Comparison of ENCODE assay signal across 15 cellular contexts in the genomic region with DNA sequence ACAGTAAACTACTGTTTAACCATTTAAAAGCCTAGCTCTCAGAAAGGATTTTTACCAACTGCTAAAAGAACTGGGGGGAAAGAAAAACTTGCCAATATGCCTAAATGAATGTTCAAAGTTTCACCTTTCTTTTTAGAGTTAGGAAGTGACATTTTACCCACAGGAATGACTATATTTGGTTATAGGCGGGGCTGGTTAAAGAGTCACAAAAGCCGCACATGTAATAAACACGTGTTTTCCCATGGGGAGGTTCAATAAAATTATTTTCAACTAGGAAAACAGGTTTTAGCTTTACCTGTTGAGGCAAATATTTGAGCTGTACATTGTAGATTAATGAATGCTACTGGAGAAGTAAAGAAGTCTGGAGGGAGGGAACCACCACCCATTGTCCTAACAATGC.
DNase-seq lines count a peak whose midpoint lies in the region; ATAC-seq and TF ChIP-seq lines count a peak whose summit lies in the region.
"Had no signal": no experiment of that assay in that cellular context is flagged by ENCODE, and none has a peak within 500 bp of the region (broad histone marks: within the 10 kb centered on the region; RNA-seq: fewer than 3 reads in every experiment).

No MANE protein-coding gene starts in this region.

- H3K4me1 ChIP-seq in mucosa of rectum (ENCODE audit: control insufficient read depth in 2 of 2, insufficient read depth in 2 of 2, low read length in 2 of 2) = peaks cover 7 to 9% of the 10 kb centered on the region in 2 donors

- H3K27ac ChIP-seq in VCaP (peak overlapping the region; percentile 83), mucosa of rectum (ENCODE audit: low read depth in 2 of 2, low read length in 2 of 2) (peak overlapping the region; percentile 57 to 71)
- H3K27ac ChIP-seq: BLaER1, gastroesophageal sphincter had no signal

- POLR2A ChIA-PET in HEK293T (lab: Yijun Ruan, JAX) = interaction anchor here (0.9 to 1.5 kb wide), 2 partner anchors 41 to 70 kb away, joined by 3 to 4 read pairs; a partner anchor contains a TSS

- ATAC-seq in HG03039 (IDR thresholded peaks at IDR 0.05; ENCODE audit: unreplicated experiment) (peak; percentile 54), HG02970 (IDR thresholded peaks at IDR 0.05; ENCODE audit: low FRiP score, unreplicated experiment) (no peak)
- ATAC-seq: gastroesophageal sphincter, left lobe of liver had no signal

- H3K27me3 ChIP-seq in mucosa of rectum (ENCODE audit: control insufficient read depth in 2 of 2, insufficient read depth in 2 of 2, low read length in 2 of 2) = no peaks in the 10 kb centered on the region
- H3K27me3 ChIP-seq: BLaER1, gastroesophageal sphincter had no signal

- TF ChIP-seq CTCF in GM10266 (IDR thresholded peaks at IDR 0.05; ENCODE audit: control insufficient read depth, insufficient read depth, low read depth, missing control alignments) = no peak
- no peak for TF ChIP-seq CTCF in VCaP (conservative IDR thresholded peaks at IDR 0.05)

- H3K36me3 ChIP-seq in mucosa of rectum (ENCODE audit: control insufficient read depth in 2 of 2, insufficient read depth in 2 of 2, low read length in 2 of 2) = peaks cover 13 to 17% of the 10 kb centered on the region in 2 donors

- CTCF ChIA-PET in HEK293T (lab: Yijun Ruan, JAX) = no interaction called here

- H3K9me3 ChIP-seq in mucosa of rectum (ENCODE audit: control insufficient read depth in 2 of 2, low read length in 2 of 2) = no peaks in the 10 kb centered on the region
- H3K9me3 ChIP-seq: gastroesophageal sphincter had no signal

- no peak overlapping the region for H3K9ac ChIP-seq in mucosa of rectum (ENCODE audit: low read depth in 1 of 2, low read length in 2 of 2)
- H3K9ac ChIP-seq: BLaER1 had no signal

- peak overlapping the region; percentile 61 to 64 for H3K4me3 ChIP-seq in mucosa of rectum (ENCODE audit: low read length in 2 of 2)
- H3K4me3 ChIP-seq: BLaER1, gastroesophageal sphincter had no signal

- DNase-seq in GM10266 (ENCODE audit: extremely low spot score) (peak; percentile 20), NCI-H524 treated with DMSO at 0.1 percent for 48 hours (lab: John Stamatoyannopoulos, UW) (no peak), HEK293T (ENCODE audit: extremely low spot score) (no peak)
- DNase-seq in activated naive CD4-positive, alpha-beta T cell (lab: John Stamatoyannopoulos, UW) = no peak
- DNase-seq: activated naive CD4-positive, alpha-beta T cell treated with Interleukin-2 at 50 U/mL for 16 hours; IMR-90; NCI-H2227 treated with DMSO at 0.1 percent for 48 hours; stimulated activated CD4-positive, alpha-beta T cell treated with anti-CD3 and anti-CD28 coated beads, Interleukin-4, amount 100 ng/mL, for 24 hours had no signal

TF ChIP-seq in HEK293T, 16 proteins besides CTCF, POLR2A, EP300 and RAD21:
- TF ChIP-seq FOXM1 (IDR thresholded peaks at IDR 0.05; ENCODE audit: borderline replicate concordance) = no peak
- no peak for TF ChIP-seq ELF4 (IDR thresholded peaks at IDR 0.05)
- no peak for TF ChIP-seq HDGF (IDR thresholded peaks at IDR 0.05; ENCODE audit: borderline replicate concordance)
- TF ChIP-seq L3MBTL2 (conservative IDR thresholded peaks at IDR 0.05) = no peak
- no peak for TF ChIP-seq CTBP1 (IDR thresholded peaks at IDR 0.05; ENCODE audit: borderline replicate concordance)
- no peak for TF ChIP-seq NFRKB (IDR thresholded peaks at IDR 0.05)
- no peak for TF ChIP-seq ZNF384 (IDR thresholded peaks at IDR 0.05)
- TF ChIP-seq FOXA1 (IDR thresholded peaks at IDR 0.05) = no peak
- TF ChIP-seq SUZ12 (IDR thresholded peaks at IDR 0.05) = no peak
- TF ChIP-seq, protein P1, sequence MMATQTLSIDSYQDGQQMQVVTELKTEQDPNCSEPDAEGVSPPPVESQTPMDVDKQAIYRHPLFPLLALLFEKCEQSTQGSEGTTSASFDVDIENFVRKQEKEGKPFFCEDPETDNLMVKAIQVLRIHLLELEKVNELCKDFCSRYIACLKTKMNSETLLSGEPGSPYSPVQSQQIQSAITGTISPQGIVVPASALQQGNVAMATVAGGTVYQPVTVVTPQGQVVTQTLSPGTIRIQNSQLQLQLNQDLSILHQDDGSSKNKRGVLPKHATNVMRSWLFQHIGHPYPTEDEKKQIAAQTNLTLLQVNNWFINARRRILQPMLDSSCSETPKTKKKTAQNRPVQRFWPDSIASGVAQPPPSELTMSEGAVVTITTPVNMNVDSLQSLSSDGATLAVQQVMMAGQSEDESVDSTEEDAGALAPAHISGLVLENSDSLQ (IDR thresholded peaks at IDR 0.05) = no peak
- TF ChIP-seq TARDBP (IDR thresholded peaks at IDR 0.05) = no peak
- TF ChIP-seq BHLHE40 (IDR thresholded peaks at IDR 0.05; ENCODE audit: borderline replicate concordance) = no peak
- no peak for TF ChIP-seq ARNT (IDR thresholded peaks at IDR 0.05)
- no peak for TF ChIP-seq FOXK2 (IDR thresholded peaks at IDR 0.05)
- TF ChIP-seq LEF1 (IDR thresholded peaks at IDR 0.05; ENCODE audit: borderline replicate concordance) = no peak
- TF ChIP-seq SP1 (IDR thresholded peaks at IDR 0.05) = no peak
